Comparison of ENCODE assay signal across 7 cellular contexts in genomic region chr12:49059385-49060232, GRCh38. TPM values are rescaled to one million over a fixed set of nuclear protein-coding genes. Genes with fewer than 3 reads are reported as not detected.
DNase-seq lines count a peak whose midpoint lies in the region; TF ChIP-seq lines count a peak whose summit lies in the region.

No MANE protein-coding gene starts in this region.

- WGBS in stomach, 5 donors, result 0 to 3% (median 0%) methylated on average over 26 to 74 of the region's 74 CpGs

- H3K27me3 ChIP-seq in HAP-1 (ENCODE audit: low read depth), result no peaks in the 10 kb centered on the region
- H3K27me3 ChIP-seq in layer of hippocampus (ENCODE audit: control insufficient read depth, insufficient read depth, low read length), result no peaks in the 10 kb centered on the region
- H3K27me3 ChIP-seq in stomach, result no peaks in the 10 kb centered on the region

- H3K4me3 ChIP-seq in GM08714 (ENCODE audit: low read length), result peak overlapping the region; percentile 95
- H3K4me3 ChIP-seq in HAP-1, result peak overlapping the region; percentile 91
- H3K4me3 ChIP-seq in stomach, result peak overlapping the region; percentile 80 to 99 (median 97)

- TF ChIP-seq CTCF in MCF 10A (IDR thresholded peaks at IDR 0.05; ENCODE audit: unreplicated experiment) (no peak), stomach (IDR thresholded peaks at IDR 0.05) (no peak), GM10248 (IDR thresholded peaks at IDR 0.05; ENCODE audit: control extremely low read depth, extremely low read depth, low read depth, missing control alignments) (no peak)

- TF ChIP-seq POLR2A in stomach (IDR thresholded peaks at IDR 0.05), result no peak

- H3K4me1 ChIP-seq in HAP-1, result peaks cover 18% of the 10 kb centered on the region
- H3K4me1 ChIP-seq in stomach, result peaks cover 48 to 66% (median 57%) of the 10 kb centered on the region in 4 donors

- no peak for TF ChIP-seq EP300 in stomach (IDR thresholded peaks at IDR 0.05)

- peaks cover 16% of the 10 kb centered on the region for H3K36me3 Mint-ChIP-seq in MCF 10A (ENCODE audit: insufficient read depth, unreplicated experiment)

- no TSS peak for BruUV-seq in MCF 10A (replicated peaks; lab: Mats Ljungman, UMichigan)

- H3K27me3 Mint-ChIP-seq in MCF 10A (ENCODE audit: insufficient read depth, unreplicated experiment), result no peaks in the 10 kb centered on the region

- DNase-seq in HAP-1 (ENCODE audit: low spot score in 2 of 2) (peak in 1 of 2 experiments; percentile 39), NCI-H226 (peak; percentile 18), MCF 10A (ENCODE audit: unreplicated experiment) (no peak), stomach (no peak), GM10248 (ENCODE audit: extremely low spot score) (no peak)

- H3K9me3 ChIP-seq in HAP-1 (no peaks in the 10 kb centered on the region), stomach (no peaks in the 10 kb centered on the region)

- CTCF ChIA-PET in MCF 10A (lab: Yijun Ruan, JAX) (interaction anchor here (0.6 to 2.3 kb wide), 5 partner anchors 11 to 724 kb away, joined by 3 to 9 read pairs (median 3); no protein-coding TSS in a partner anchor), GM10248 (lab: Yijun Ruan, JAX) (interaction anchor here (0.8 to 3.3 kb wide), 6 partner anchors 16 to 40 kb away, joined by 3 to 15 read pairs (median 6); no protein-coding TSS in a partner anchor)

- H3K4me3 Mint-ChIP-seq in MCF 10A (ENCODE audit: unreplicated experiment), result peak overlapping the region; percentile 91

- H3K27ac Mint-ChIP-seq in MCF 10A (ENCODE audit: low read depth, unreplicated experiment), result peak overlapping the region; percentile 89

- H3K36me3 ChIP-seq in HAP-1 (replicated peaks) (peaks cover 11% of the 10 kb centered on the region), stomach (peaks cover 5 to 7% (median 6%) of the 10 kb centered on the region in 4 donors)

- intact Hi-C loops in MCF 10A (cut with micrococcal nuclease), result loop anchor here (10.0 kb wide), 1 partner anchor 205 kb away; the partner anchor contains the start of gene TUBA1C
- intact Hi-C loops in stomach (cut with DNase I; ENCODE audit: low total_unique reads), result loop anchor here (10.0 kb wide), 1 partner anchor 65 kb away; no protein-coding TSS in a partner anchor

- no peaks in the 10 kb centered on the region for H3K9me3 Mint-ChIP-seq in MCF 10A (ENCODE audit: unreplicated experiment)

- in situ Hi-C loops in HAP-1 (cut with MboI; ENCODE audit: low sequenced_read_pairs), result no loop called here

- peaks cover 36% of the 10 kb centered on the region for H3K4me1 Mint-ChIP-seq in MCF 10A (ENCODE audit: insufficient read depth, unreplicated experiment)

- POLR2A ChIA-PET in MCF 10A (lab: Yijun Ruan, JAX), result interaction anchor here (0.5 to 5.1 kb wide), 14 partner anchors 10 to 209 kb away, joined by 3 to 58 read pairs (median 6); partner anchors contain the start of genes ARF3, LMBR1L, RHEBL1 and TUBA1B
- POLR2A ChIA-PET in GM10248 (lab: Yijun Ruan, JAX), result no interaction called here

- H3K27ac ChIP-seq in layer of hippocampus (ENCODE audit: low read depth, low read length), result peak overlapping the region; percentile 96
- H3K27ac ChIP-seq in stomach, result peak overlapping the region; percentile 91 to 98 (median 95)

RNA-seq across cellular contexts. Expression of gene KMT2D, which starts 1.0 kb away (rescaled TPM):
- total RNA-seq in MCF 10A (2022), result 76.9 and 92.5 TPM in 2 replicates
- 100 to 1,000 TPM in 3 of 5 donors, 10 to 100 TPM in 2; 65.4 to 220 (median 110) TPM for total RNA-seq in stomach
- 10 to 100 TPM in 1 of 3 donors, 1 to 10 TPM in 2; 3.2 to 17.2 (median 7.4) TPM for polyA plus RNA-seq in stomach

RNA-seq across cellular contexts. Expression of gene RHEBL1, which starts 10.2 kb away (rescaled TPM):
- total RNA-seq in MCF 10A (2022), result 0.35 and 0.93 TPM in 2 replicates
- total RNA-seq in stomach, result not detected
- 1 to 10 TPM in 1 of 3 donors, under 1 TPM in 1, not detected in 1; 0.75 to 1.0 TPM for polyA plus RNA-seq in stomach

RNA-seq across cellular contexts. Expression of gene DHH, which starts 35.0 kb away (rescaled TPM):
- total RNA-seq in MCF 10A (2022) (not detected in 2 replicates), stomach (1 to 10 TPM in 1 of 5 donors, under 1 TPM in 2, not detected in 2; 0.29 to 1.1 (median 0.58) TPM)
- polyA plus RNA-seq in stomach, result under 1 TPM; 0.10 to 0.15 (median 0.12) TPM

RNA-seq across cellular contexts. Expression of gene PRKAG1, which starts 41.0 kb away (rescaled TPM):
- total RNA-seq in MCF 10A (2022), result 80.3 and 84.6 TPM in 2 replicates
- 10 to 100 TPM in 4 of 5 donors, 1 to 10 TPM in 1; 5.8 to 68.7 (median 36.9) TPM for total RNA-seq in stomach
- 10 to 100 TPM; 42.6 to 61.7 (median 48.7) TPM for polyA plus RNA-seq in stomach

RNA-seq across cellular contexts. Expression of gene LMBR1L, which starts 51.0 kb away (rescaled TPM):
- total RNA-seq in MCF 10A (2022) (27.8 and 35.7 TPM in 2 replicates), stomach (10 to 100 TPM; 11.2 to 61.4 (median 54.9) TPM)
- polyA plus RNA-seq in stomach, result 10 to 100 TPM in 1 of 3 donors, 1 to 10 TPM in 2; 6.8 to 40.4 (median 7.8) TPM
